In the genomic region with DNA sequence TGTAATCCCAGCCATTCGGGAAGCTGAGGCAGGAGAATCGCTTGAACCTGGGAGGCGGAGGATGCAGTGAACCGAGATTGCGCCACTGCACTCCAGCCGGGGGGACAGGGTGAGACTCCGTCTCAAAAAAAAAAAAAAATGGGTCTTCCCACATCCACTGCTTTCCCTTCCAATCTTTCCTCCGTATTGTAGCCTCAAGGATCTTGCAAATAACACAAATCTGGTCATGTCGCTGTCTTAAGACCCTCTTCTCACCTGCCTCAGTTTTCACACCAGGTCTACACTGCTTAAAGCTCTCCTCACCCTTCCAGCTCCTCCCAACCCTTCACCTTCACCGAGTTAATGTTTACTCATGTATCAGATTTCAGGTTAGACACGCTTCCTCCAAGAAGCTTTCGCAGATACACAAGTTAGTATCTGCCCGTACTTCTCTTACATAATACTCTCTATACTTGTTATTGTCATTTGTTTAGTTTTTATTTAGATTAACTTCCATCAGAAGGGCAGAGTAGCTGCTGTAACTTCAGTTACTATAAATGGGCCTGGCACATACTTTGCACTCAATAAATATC, we compare ENCODE assay signal across 10 cellular contexts. TPM values are rescaled to one million over a fixed set of nuclear protein-coding genes. Genes with fewer than 3 reads are reported as not detected.
A peak's percentile ranks its signal among the peaks of the same experiment; 100 is the strongest.
DNase-seq lines count a peak whose midpoint lies in the region; ATAC-seq, FAIRE-seq and TF ChIP-seq lines count a peak whose summit lies in the region.
"Had no signal": no experiment of that assay in that cellular context is flagged by ENCODE, and none has a peak within 500 bp of the region (broad histone marks: within the 10 kb centered on the region; RNA-seq: fewer than 3 reads in every experiment).

No MANE protein-coding gene starts in this region.

- H3K27me3 ChIP-seq in A673 (replicated peaks; ENCODE audit: insufficient read depth, low read depth, low read length, poor library complexity) (no peaks in the 10 kb centered on the region), HAP-1 (ENCODE audit: low read depth) (no peaks in the 10 kb centered on the region), mesenchymal stem cell (ENCODE audit: control insufficient read depth in 1 of 2, insufficient read depth in 1 of 2, low read length in 2 of 2) (peaks cover 0 to 4% of the 10 kb centered on the region in 2 experiments)

- DNase-seq in A673 (ENCODE audit: low spot score) (no peak), HAP-1 (ENCODE audit: low spot score in 2 of 2) (no peak), T47D (ENCODE audit: low read depth in 1 of 2, low spot score in 1 of 2) (peak; percentile 13 to 65), mesenchymal stem cell (no peak), GM12891 (ENCODE audit: insufficient read length, low spot score) (no peak), GM10248 (ENCODE audit: extremely low spot score) (no peak)
- DNase-seq in activated T-cell treated with anti-CD3 and anti-CD28 coated beads, Interleukin-2, amount 50 U/mL, for 72 hours: no peak
- DNase-seq in activated CD4-positive, CD25-positive, alpha-beta regulatory T cell (lab: John Stamatoyannopoulos, UW): no peak
- DNase-seq: GF-D8 had no signal

- ATAC-seq in activated T-cell treated with anti-CD3 and anti-CD28 coated beads, Interleukin-2, amount 50 U/mL, for 72 hours (replicated peaks in 1 of 2): no peak

- H4K91ac ChIP-seq in mesenchymal stem cell (ENCODE audit: low read length): no peak overlapping the region

- H2BK5ac ChIP-seq in mesenchymal stem cell (ENCODE audit: low read depth, low read length, poor library complexity, severe bottlenecking): no peak overlapping the region

- peak overlapping the region in 1 of 2 experiments; percentile 25 for H2BK12ac ChIP-seq in mesenchymal stem cell (ENCODE audit: low read length in 2 of 2)

- peak overlapping the region; percentile 99 for H3K9ac ChIP-seq in mesenchymal stem cell (ENCODE audit: low read length)

- H3K4me2 ChIP-seq in mesenchymal stem cell (ENCODE audit: low read length, poor library complexity, severe bottlenecking): peak overlapping the region; percentile 59

- peaks cover 2% of the 10 kb centered on the region for H3K79me1 ChIP-seq in mesenchymal stem cell (replicated peaks; ENCODE audit: low read length, poor library complexity, severe bottlenecking)

- H3K18ac ChIP-seq in mesenchymal stem cell (ENCODE audit: low read depth in 1 of 2, low read length in 2 of 2): no peak overlapping the region

- no peaks in the 10 kb centered on the region for H3K9me3 Mint-ChIP-seq in activated T-cell treated with anti-CD3 and anti-CD28 coated beads, Interleukin-2, amount 50 U/mL, for 72 hours
- H3K9me3 Mint-ChIP-seq: memory B cell had no signal

- H3K36me3 Mint-ChIP-seq in activated T-cell treated with anti-CD3 and anti-CD28 coated beads, Interleukin-2, amount 50 U/mL, for 72 hours (ENCODE audit: insufficient read depth in 2 of 2): no peaks in the 10 kb centered on the region
- H3K36me3 Mint-ChIP-seq: memory B cell had no signal

- H3K4me3 Mint-ChIP-seq in activated T-cell treated with anti-CD3 and anti-CD28 coated beads, Interleukin-2, amount 50 U/mL, for 72 hours: no peak overlapping the region
- H3K4me3 Mint-ChIP-seq: memory B cell had no signal

- H3K4me1 ChIP-seq in A673 (ENCODE audit: insufficient read depth, low read length, poor library complexity, severe bottlenecking) (no peaks in the 10 kb centered on the region), HAP-1 (peaks cover 3% of the 10 kb centered on the region; the same call in 1 of the 2 replicates), mesenchymal stem cell (ENCODE audit: control insufficient read depth, insufficient read depth, low read depth, low read length) (peaks cover 4% of the 10 kb centered on the region)

- H2BK120ac ChIP-seq in mesenchymal stem cell (ENCODE audit: low read depth, low read length): no peak overlapping the region

- H2AFZ ChIP-seq in mesenchymal stem cell (ENCODE audit: low read depth, low read length): no peak overlapping the region

- no peak overlapping the region for H3K27ac Mint-ChIP-seq in activated T-cell treated with anti-CD3 and anti-CD28 coated beads, Interleukin-2, amount 50 U/mL, for 72 hours
- H3K27ac Mint-ChIP-seq: memory B cell had no signal

- H3K4me1 Mint-ChIP-seq in activated T-cell treated with anti-CD3 and anti-CD28 coated beads, Interleukin-2, amount 50 U/mL, for 72 hours (ENCODE audit: low read depth): no peaks in the 10 kb centered on the region
- H3K4me1 Mint-ChIP-seq: memory B cell had no signal

- CTCF ChIA-PET in A673 (lab: Charles Lee) (no interaction called here), GM10248 (lab: Yijun Ruan, JAX) (interaction anchor here (0.8 to 1.6 kb wide), 3 partner anchors 13 to 30 kb away, joined by 3 to 7 read pairs (median 3); partner anchors contain the start of gene HDHD2)

- TF ChIP-seq POLR2A in GM12891 (IDR thresholded peaks at IDR 0.05; ENCODE audit: low read depth, low read length): no peak

- intact Hi-C loops in A673 (cut with micrococcal nuclease; ENCODE audit: unreplicated experiment): no loop called here

- H3K27ac ChIP-seq in A673 (ENCODE audit: low read depth, low read length, poor library complexity, severe bottlenecking) (no peak overlapping the region), mesenchymal stem cell (ENCODE audit: low read length, poor library complexity, severe bottlenecking) (no peak overlapping the region)

- no peak for TF ChIP-seq CTCF in A673 (conservative IDR thresholded peaks at IDR 0.05; ENCODE audit: low read depth, low read length)
- no peak for TF ChIP-seq CTCF in GM10248 (IDR thresholded peaks at IDR 0.05; ENCODE audit: control extremely low read depth, extremely low read depth, low read depth, missing control alignments)

- H3K4me3 ChIP-seq in A673 (ENCODE audit: low read depth, low read length, poor library complexity, severe bottlenecking) (peak overlapping the region; percentile 92), HAP-1 (peak overlapping the region; percentile 99), mesenchymal stem cell (ENCODE audit: insufficient read depth in 1 of 2, low read depth in 1 of 2, low read length in 2 of 2) (peak overlapping the region in 1 of 2 experiments; percentile 97)

- POLR2A ChIA-PET in A673 (lab: Charles Lee; ENCODE audit: low non-redundant PET): no interaction called here
- POLR2A ChIA-PET in GM10248 (lab: Yijun Ruan, JAX): no interaction called here

- in situ Hi-C loops in HAP-1 (cut with MboI; ENCODE audit: low sequenced_read_pairs): no loop called here
- in situ Hi-C loops in T47D (cut with HindIII; ENCODE audit: low pct_unique_long_range_greater_than_20kb, low sequenced_read_pairs): no loop called here

- no peak overlapping the region for H4K8ac ChIP-seq in mesenchymal stem cell (ENCODE audit: low read length)

- H2BK15ac ChIP-seq in mesenchymal stem cell (ENCODE audit: low read depth, poor library complexity, severe bottlenecking): no peak overlapping the region

- no peak overlapping the region for H3K4ac ChIP-seq in mesenchymal stem cell (ENCODE audit: low read depth in 1 of 2, low read length in 2 of 2)

- H3K14ac ChIP-seq in mesenchymal stem cell (ENCODE audit: low read length in 2 of 2): no peak overlapping the region

- H3K9me3 ChIP-seq in A673 (ENCODE audit: low read depth, low read length, poor library complexity, severe bottlenecking): no peaks in the 10 kb centered on the region
- H3K9me3 ChIP-seq in HAP-1: no peaks in the 10 kb centered on the region
- no peaks in the 10 kb centered on the region for H3K9me3 ChIP-seq in mesenchymal stem cell (ENCODE audit: control insufficient read depth, low read length)

- no peak overlapping the region for H3K23ac ChIP-seq in mesenchymal stem cell (ENCODE audit: low read length in 2 of 2)

- no peaks in the 10 kb centered on the region for H3K27me3 Mint-ChIP-seq in activated T-cell treated with anti-CD3 and anti-CD28 coated beads, Interleukin-2, amount 50 U/mL, for 72 hours (ENCODE audit: low read depth)
- H3K27me3 Mint-ChIP-seq: memory B cell had no signal

- 89% methylated on average over 12 of the region's 13 CpGs for WGBS in mesenchymal stem cell

- H2AK5ac ChIP-seq in mesenchymal stem cell (ENCODE audit: low read length, severe bottlenecking): no peak overlapping the region

- no peaks in the 10 kb centered on the region for H3K36me3 ChIP-seq in A673 (ENCODE audit: insufficient read depth, low read length, poor library complexity, severe bottlenecking)
- no peaks in the 10 kb centered on the region for H3K36me3 ChIP-seq in HAP-1 (replicated peaks)
- H3K36me3 ChIP-seq in mesenchymal stem cell (ENCODE audit: control insufficient read depth in 1 of 2, insufficient read depth in 2 of 2, low read depth in 1 of 2, low read length in 2 of 2): peaks cover 0 to 3% of the 10 kb centered on the region in 2 experiments

- no TSS peak for BruUV-seq in A673 (replicated peaks; lab: Mats Ljungman, UMichigan)

- no peak for FAIRE-seq in GM12891 (lab: Jason Lieb, UNC)

TF ChIP-seq in GM12891, 5 proteins besides CTCF, POLR2A, EP300 and RAD21:
- TF ChIP-seq SPI1 (IDR thresholded peaks at IDR 0.05; ENCODE audit: low read depth, low read length) (no peak), PAX5 (IDR thresholded peaks at IDR 0.05; ENCODE audit: insufficient read depth, low read length, severe bottlenecking) (no peak), POLR2AphosphoS5 (IDR thresholded peaks at IDR 0.05; ENCODE audit: low read depth, low read length) (no peak), TAF1 (IDR thresholded peaks at IDR 0.05; ENCODE audit: low read depth, low read length) (no peak), POU2F2 (IDR thresholded peaks at IDR 0.05; ENCODE audit: low read depth, low read length) (no peak)

RNA-seq across cellular contexts. Expression of gene IER3IP1, which starts 1.5 kb away (rescaled TPM):
- 16.6 and 17.7 TPM in 2 replicates for total RNA-seq in A673 (2021)
- 30.7 TPM for polyA plus RNA-seq in mesenchymal stem cell (2013, experiment 1 of 2)
- 32.6 TPM for polyA plus RNA-seq in mesenchymal stem cell (2013, experiment 2 of 2)
- total RNA-seq in activated T-cell treated with anti-CD3 and anti-CD28 coated beads, Interleukin-2, amount 50 U/mL, for 72 hours: 10 to 100 TPM; 13.3 to 14.4 TPM
- polyA plus RNA-seq in GM12891 (2012; ENCODE audit: low read depth, missing spikeins): 13.7 TPM

RNA-seq across cellular contexts. Expression of gene HDHD2, which starts 24.3 kb away (rescaled TPM):
- total RNA-seq in A673 (2021): 49.9 and 59.0 TPM in 2 replicates
- polyA plus RNA-seq in mesenchymal stem cell (2013, experiment 1 of 2): 14.1 TPM
- polyA plus RNA-seq in mesenchymal stem cell (2013, experiment 2 of 2): 15.1 TPM
- 10 to 100 TPM; 31.9 to 47.1 TPM for total RNA-seq in activated T-cell treated with anti-CD3 and anti-CD28 coated beads, Interleukin-2, amount 50 U/mL, for 72 hours
- polyA plus RNA-seq in GM12891 (2012; ENCODE audit: low read depth, missing spikeins): 11.5 TPM

Comparison
In these comparisons a context has a peak if more than half of its experiments do, and no peak if none do; other contexts are left out.
1. DNase-seq: peak in T47D (2 of 2); none in A673 (single experiment), HAP-1 (0 of 2), mesenchymal stem cell (single experiment), activated T-cell treated with anti-CD3 and anti-CD28 coated beads, Interleukin-2, amount 50 U/mL, for 72 hours (0 of 2), GM12891 (single experiment), activated CD4-positive, CD25-positive, alpha-beta regulatory T cell (0 of 4) and GM10248 (single experiment).